24 cellular contexts compared by ENCODE assay signal in genomic region chr6:128630213-128630612, GRCh38.
DNase-seq lines count a peak whose midpoint lies in the region; ATAC-seq and TF ChIP-seq lines count a peak whose summit lies in the region.
"Had no signal": no experiment of that assay in that cellular context is flagged by ENCODE, and none has a peak within 500 bp of the region (broad histone marks: within the 10 kb centered on the region; RNA-seq: fewer than 3 reads in every experiment).

No MANE protein-coding gene starts in this region.

- no peak for TF ChIP-seq POLR2A in esophagus muscularis mucosa (IDR thresholded peaks at IDR 0.05; ENCODE audit: low read depth)

- H3K4me3 ChIP-seq in RWPE2 (ENCODE audit: severe bottlenecking) (no peak overlapping the region), mucosa of descending colon (no peak overlapping the region), esophagus muscularis mucosa (no peak overlapping the region)
- no peak overlapping the region for H3K4me3 ChIP-seq in CD4-positive, alpha-beta memory T cell (ENCODE audit: low read length in 2 of 2)
- H3K4me3 ChIP-seq: psoas muscle, uterus had no signal

- TF ChIP-seq CTCF in RWPE2 (IDR thresholded peaks at IDR 0.05; ENCODE audit: poor library complexity, severe bottlenecking) (no peak), mucosa of descending colon (IDR thresholded peaks at IDR 0.05) (no peak), esophagus muscularis mucosa (IDR thresholded peaks at IDR 0.05) (no peak)

- H3K27ac Mint-ChIP-seq in CD4-positive, alpha-beta memory T cell: no peak overlapping the region
- H3K27ac Mint-ChIP-seq: activated CD4-positive, alpha-beta T cell treated with anti-CD3 and anti-CD28 coated beads, Interleukin-2, amount 10 ng/mL, durations not matched to agents 7 days and 5 days; activated CD8-positive, alpha-beta memory T cell treated with anti-CD3 and anti-CD28 coated beads, Interleukin-2, amount 10 ng/mL, durations not matched to agents 7 days and 5 days; activated T-helper 1 cell treated with anti-CD3 and anti-CD28 coated beads, Interleukin-12 subunit alpha, Interleukin-12 subunit beta, Interleukin-2, Interleukin-4 antibody, amounts not matched to agents 30 ng/mL and 10 ng/mL and 1 ng/mL, durations not matched to agents 14 hours and 24 hours and 36 hours; dendritic cell treated with granulocyte-macrophage colony-stimulating factor and Interleukin-4, amounts not matched to agents 40 ng/mL and 50 ng/mL, for 4 days; naive B cell had no signal

- H3K36me3 Mint-ChIP-seq in CD4-positive, alpha-beta memory T cell: no peaks in the 10 kb centered on the region
- H3K36me3 Mint-ChIP-seq: activated CD8-positive, alpha-beta memory T cell treated with anti-CD3 and anti-CD28 coated beads, Interleukin-2, amount 10 ng/mL, durations not matched to agents 7 days and 5 days; naive B cell had no signal

- H3K27ac ChIP-seq in RWPE2 (ENCODE audit: poor library complexity, severe bottlenecking): peak overlapping the region; percentile 33
- no peak overlapping the region for H3K27ac ChIP-seq in CD4-positive, alpha-beta memory T cell (ENCODE audit: low read depth, low read length)
- no peak overlapping the region for H3K27ac ChIP-seq in esophagus muscularis mucosa (replicated peaks in 1 of 4)
- H3K27ac ChIP-seq: psoas muscle, uterus, VCaP had no signal

- TF ChIP-seq EP300 in esophagus muscularis mucosa (IDR thresholded peaks at IDR 0.05): no peak

- H3K9me3 Mint-ChIP-seq in CD4-positive, alpha-beta memory T cell: peaks cover 0 to 3% (median 0%) of the 10 kb centered on the region in 8 donors
- H3K9me3 Mint-ChIP-seq: activated CD4-positive, alpha-beta T cell treated with anti-CD3 and anti-CD28 coated beads, Interleukin-2, amount 10 ng/mL, durations not matched to agents 7 days and 5 days; activated T-helper 1 cell treated with anti-CD3 and anti-CD28 coated beads, Interleukin-12 subunit alpha, Interleukin-12 subunit beta, Interleukin-2, Interleukin-4 antibody, amounts not matched to agents 30 ng/mL and 10 ng/mL and 1 ng/mL, durations not matched to agents 14 hours and 24 hours and 36 hours; dendritic cell treated with granulocyte-macrophage colony-stimulating factor and Interleukin-4, amounts not matched to agents 40 ng/mL and 50 ng/mL, for 4 days had no signal

- peaks cover 27% of the 10 kb centered on the region for H3K4me1 ChIP-seq in RWPE2 (ENCODE audit: insufficient read depth, poor library complexity, severe bottlenecking)
- no peaks in the 10 kb centered on the region for H3K4me1 ChIP-seq in mucosa of descending colon (ENCODE audit: low read depth)
- no peaks in the 10 kb centered on the region for H3K4me1 ChIP-seq in CD4-positive, alpha-beta memory T cell (ENCODE audit: insufficient read depth, low read length)
- no peaks in the 10 kb centered on the region for H3K4me1 ChIP-seq in esophagus muscularis mucosa
- H3K4me1 ChIP-seq: psoas muscle, uterus had no signal

- ATAC-seq in GM19025 (IDR thresholded peaks at IDR 0.05; ENCODE audit: low read depth, unreplicated experiment) (peak; percentile 46), RWPE2 (ENCODE audit: low read depth) (peak; percentile 70), mucosa of descending colon (peak; percentile 68), HG03025 (IDR thresholded peaks at IDR 0.05; ENCODE audit: low FRiP score, unreplicated experiment) (no peak)
- ATAC-seq: activated CD8-positive, alpha-beta memory T cell treated with anti-CD3 and anti-CD28 coated beads, Interleukin-2, amount 10 ng/mL, durations not matched to agents 7 days and 5 days; psoas muscle had no signal

- peak; percentile 12 for DNase-seq in EL
- DNase-seq in RWPE2 (ENCODE audit: low spot score): peak; percentile 68
- peak in 1 of 3 donors; percentile 1 for DNase-seq in mucosa of descending colon
- DNase-seq in CD4-positive, alpha-beta memory T cell: no peak
- DNase-seq in esophagus muscularis mucosa (ENCODE audit: extremely low spot score): no peak
- DNase-seq: activated CD4-positive, alpha-beta T cell treated with anti-CD3 and anti-CD28 coated beads, Interleukin-2, amount 10 ng/mL, durations not matched to agents 7 days and 5 days; activated CD8-positive, alpha-beta memory T cell treated with anti-CD3 and anti-CD28 coated beads, Interleukin-2, amount 10 ng/mL, durations not matched to agents 7 days and 5 days; activated naive CD4-positive, alpha-beta T cell treated with anti-CD3 and anti-CD28 coated beads, Interleukin-2, amount 50 U/mL, for 16 hours; C1 segment of cervical spinal cord; caudate nucleus; KG1; mesendoderm; naive B cell; NCI-H146; NCI-H510A treated with DMSO at 0.1 percent for 48 hours; psoas muscle; SK-N-SH; substantia nigra; uterus had no signal

- no peaks in the 10 kb centered on the region for H3K9me3 ChIP-seq in RWPE2 (ENCODE audit: severe bottlenecking)
- no peaks in the 10 kb centered on the region for H3K9me3 ChIP-seq in mucosa of descending colon
- no peaks in the 10 kb centered on the region for H3K9me3 ChIP-seq in CD4-positive, alpha-beta memory T cell (ENCODE audit: control insufficient read depth in 1 of 2, low read length in 2 of 2)
- H3K9me3 ChIP-seq in esophagus muscularis mucosa: no peaks in the 10 kb centered on the region
- H3K9me3 ChIP-seq: psoas muscle, SK-N-SH, uterus had no signal

- CTCF ChIA-PET in CD4-positive, alpha-beta memory T cell (lab: Charles Lee; ENCODE audit: partially characterized antibody): no interaction called here

- H3K36me3 ChIP-seq in RWPE2 (ENCODE audit: low read depth) (no peaks in the 10 kb centered on the region), mucosa of descending colon (ENCODE audit: low read depth) (no peaks in the 10 kb centered on the region), esophagus muscularis mucosa (no peaks in the 10 kb centered on the region)
- H3K36me3 ChIP-seq in CD4-positive, alpha-beta memory T cell (ENCODE audit: insufficient read depth, low read length): no peaks in the 10 kb centered on the region
- H3K36me3 ChIP-seq: uterus had no signal

- peaks cover 0 to 3% of the 10 kb centered on the region in 2 donors for H3K27me3 Mint-ChIP-seq in CD4-positive, alpha-beta memory T cell
- H3K27me3 Mint-ChIP-seq: activated CD4-positive, alpha-beta T cell treated with anti-CD3 and anti-CD28 coated beads, Interleukin-2, amount 10 ng/mL, durations not matched to agents 7 days and 5 days; activated CD8-positive, alpha-beta memory T cell treated with anti-CD3 and anti-CD28 coated beads, Interleukin-2, amount 10 ng/mL, durations not matched to agents 7 days and 5 days; dendritic cell treated with granulocyte-macrophage colony-stimulating factor and Interleukin-4, amounts not matched to agents 40 ng/mL and 50 ng/mL, for 4 days; naive B cell had no signal

- intact Hi-C loops in mucosa of descending colon (cut with DNase I, micrococcal nuclease) (no loop called here), esophagus muscularis mucosa (cut with DNase I) (no loop called here)
- intact Hi-C loops in CD4-positive, alpha-beta memory T cell (cut with micrococcal nuclease): no loop called here

- H3K27me3 ChIP-seq in RWPE2 (ENCODE audit: insufficient read depth, poor library complexity, severe bottlenecking): no peaks in the 10 kb centered on the region
- no peaks in the 10 kb centered on the region for H3K27me3 ChIP-seq in CD4-positive, alpha-beta memory T cell (ENCODE audit: insufficient read depth, low read length)
- H3K27me3 ChIP-seq in esophagus muscularis mucosa: no peaks in the 10 kb centered on the region
- H3K27me3 ChIP-seq: uterus had no signal

- no peak overlapping the region for H3K4me3 Mint-ChIP-seq in CD4-positive, alpha-beta memory T cell
- H3K4me3 Mint-ChIP-seq: activated CD4-positive, alpha-beta T cell treated with anti-CD3 and anti-CD28 coated beads, Interleukin-2, amount 10 ng/mL, durations not matched to agents 7 days and 5 days; activated CD8-positive, alpha-beta memory T cell treated with anti-CD3 and anti-CD28 coated beads, Interleukin-2, amount 10 ng/mL, durations not matched to agents 7 days and 5 days; activated T-helper 1 cell treated with anti-CD3 and anti-CD28 coated beads, Interleukin-12 subunit alpha, Interleukin-12 subunit beta, Interleukin-2, Interleukin-4 antibody, amounts not matched to agents 30 ng/mL and 10 ng/mL and 1 ng/mL, durations not matched to agents 14 hours and 24 hours and 36 hours; dendritic cell treated with granulocyte-macrophage colony-stimulating factor and Interleukin-4, amounts not matched to agents 40 ng/mL and 50 ng/mL, for 4 days; naive B cell had no signal

- POLR2A ChIA-PET in CD4-positive, alpha-beta memory T cell (lab: Charles Lee; ENCODE audit: partially characterized antibody): no interaction called here

- WGBS in esophagus muscularis mucosa: 94% methylated on average over 2 of the region's 3 CpGs

- H3K4me1 Mint-ChIP-seq in CD4-positive, alpha-beta memory T cell: peaks cover 0 to 7% (median 4%) of the 10 kb centered on the region in 4 donors
- H3K4me1 Mint-ChIP-seq: activated CD4-positive, alpha-beta T cell treated with anti-CD3 and anti-CD28 coated beads, Interleukin-2, amount 10 ng/mL, durations not matched to agents 7 days and 5 days; activated CD8-positive, alpha-beta memory T cell treated with anti-CD3 and anti-CD28 coated beads, Interleukin-2, amount 10 ng/mL, durations not matched to agents 7 days and 5 days; naive B cell had no signal

Comparison
In these comparisons a context has a peak if more than half of its experiments do, and no peak if none do; other contexts are left out.
1. DNase-seq: peak in EL (single experiment) and RWPE2 (single experiment); none in CD4-positive, alpha-beta memory T cell (0 of 5) and esophagus muscularis mucosa (single experiment).